Comparison of ENCODE assay signal across 9 cellular contexts in the genomic region with DNA sequence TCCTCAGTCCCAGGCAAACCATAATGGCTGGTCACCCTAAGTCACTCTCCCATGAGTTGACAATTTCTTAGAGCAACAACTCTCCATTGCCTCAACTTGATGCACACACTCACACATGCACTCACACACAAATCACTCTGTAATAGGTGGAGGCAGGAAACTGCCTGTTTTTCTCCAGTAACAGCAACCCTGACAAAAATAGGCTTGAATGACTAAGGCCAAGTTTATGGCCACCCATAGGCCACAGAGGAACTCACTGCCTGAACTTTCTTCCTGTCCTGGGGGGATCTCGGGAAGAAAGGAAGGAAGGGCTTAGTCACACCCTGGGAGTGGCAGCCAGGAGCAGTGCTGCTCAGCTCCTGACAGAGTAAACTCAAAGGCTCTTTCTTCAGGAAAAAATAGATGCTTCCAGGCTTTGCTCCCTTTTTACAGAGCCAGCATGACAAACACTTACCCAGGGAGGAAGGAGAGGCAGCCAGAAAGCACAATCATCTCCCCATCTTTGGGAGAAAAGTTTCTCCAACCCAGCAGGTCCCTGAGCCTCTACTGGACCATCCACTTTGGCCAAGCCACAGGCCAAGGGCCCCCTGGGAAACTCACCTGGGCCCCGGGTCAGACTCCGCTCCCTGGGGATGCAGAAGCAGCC. TPM values are rescaled to one million over a fixed set of nuclear protein-coding genes. Genes with fewer than 3 reads are reported as not detected.
DNase-seq lines count a peak whose midpoint lies in the region; ATAC-seq and TF ChIP-seq lines count a peak whose summit lies in the region.
"Had no signal": no experiment of that assay in that cellular context is flagged by ENCODE, and none has a peak within 500 bp of the region (broad histone marks: within the 10 kb centered on the region; RNA-seq: fewer than 3 reads in every experiment).

No MANE protein-coding gene starts in this region.

- no peak overlapping the region for H3K27ac Mint-ChIP-seq in nephron progenitor cell
- no peak overlapping the region for H3K27ac Mint-ChIP-seq in activated naive CD8-positive, alpha-beta T cell treated with anti-CD3 and anti-CD28 coated beads, Interleukin-2, amount 50 U/mL, for 24 hours

- H3K9me3 ChIP-seq in sigmoid colon: no peaks in the 10 kb centered on the region

- no peaks in the 10 kb centered on the region for H3K27me3 ChIP-seq in sigmoid colon

- no peak for TF ChIP-seq POLR2A in sigmoid colon (IDR thresholded peaks at IDR 0.05)

- peaks cover 15% of the 10 kb centered on the region for H3K27me3 Mint-ChIP-seq in nephron progenitor cell (ENCODE audit: low read depth, poor library complexity)
- no peaks in the 10 kb centered on the region for H3K27me3 Mint-ChIP-seq in activated naive CD8-positive, alpha-beta T cell treated with anti-CD3 and anti-CD28 coated beads, Interleukin-2, amount 50 U/mL, for 24 hours

- no peak for TF ChIP-seq EP300 in sigmoid colon (IDR thresholded peaks at IDR 0.05)

- H3K4me3 ChIP-seq in sigmoid colon: no peak overlapping the region

- no peaks in the 10 kb centered on the region for H3K36me3 Mint-ChIP-seq in nephron progenitor cell (ENCODE audit: low read depth)
- H3K36me3 Mint-ChIP-seq in activated naive CD8-positive, alpha-beta T cell treated with anti-CD3 and anti-CD28 coated beads, Interleukin-2, amount 50 U/mL, for 24 hours (ENCODE audit: low read depth): no peaks in the 10 kb centered on the region

- peak overlapping the region; percentile 46 to 72 (median 56) for H3K27ac ChIP-seq in sigmoid colon

- intact Hi-C loops in sigmoid colon (cut with DNase I): no loop called here

- WGBS in sigmoid colon, 2 donors: 23 to 45% methylated on average over 3 of the region's 3 CpGs

- H3K9me3 Mint-ChIP-seq in nephron progenitor cell: peaks cover 6% of the 10 kb centered on the region
- peaks cover 5% of the 10 kb centered on the region for H3K9me3 Mint-ChIP-seq in activated naive CD8-positive, alpha-beta T cell treated with anti-CD3 and anti-CD28 coated beads, Interleukin-2, amount 50 U/mL, for 24 hours

- ATAC-seq in HG03025 (IDR thresholded peaks at IDR 0.05; ENCODE audit: low FRiP score, unreplicated experiment): no peak
- ATAC-seq in activated naive CD8-positive, alpha-beta T cell treated with anti-CD3 and anti-CD28 coated beads, Interleukin-2, amount 50 U/mL, for 24 hours: no peak

- no peak overlapping the region for H3K4me3 Mint-ChIP-seq in nephron progenitor cell
- H3K4me3 Mint-ChIP-seq in activated naive CD8-positive, alpha-beta T cell treated with anti-CD3 and anti-CD28 coated beads, Interleukin-2, amount 50 U/mL, for 24 hours: no peak overlapping the region

- H3K36me3 ChIP-seq in sigmoid colon: no peaks in the 10 kb centered on the region

- TF ChIP-seq CTCF in sigmoid colon (IDR thresholded peaks at IDR 0.05) (no peak), nephron progenitor cell (IDR thresholded peaks at IDR 0.05) (no peak)

- DNase-seq in GM03348 (ENCODE audit: low spot score): peak; percentile 79
- peak; percentile 93 for DNase-seq in SW480 (ENCODE audit: low spot score)
- DNase-seq in glomerular visceral epithelial cell (ENCODE audit: extremely low spot score): peak; percentile 82
- DNase-seq in sigmoid colon: no peak
- no peak for DNase-seq in nephron progenitor cell
- no peak for DNase-seq in activated naive CD8-positive, alpha-beta T cell treated with anti-CD3 and anti-CD28 coated beads, Interleukin-2, amount 50 U/mL, for 24 hours
- no peak for DNase-seq in NK-92 (lab: John Stamatoyannopoulos, UW; ENCODE audit: unreplicated experiment)
- DNase-seq: T-helper 1 cell had no signal

- peaks cover 4% of the 10 kb centered on the region for H3K4me1 Mint-ChIP-seq in nephron progenitor cell
- no peaks in the 10 kb centered on the region for H3K4me1 Mint-ChIP-seq in activated naive CD8-positive, alpha-beta T cell treated with anti-CD3 and anti-CD28 coated beads, Interleukin-2, amount 50 U/mL, for 24 hours

- H3K4me1 ChIP-seq in sigmoid colon: peaks cover 0 to 19% (median 12%) of the 10 kb centered on the region in 4 donors

RNA-seq across cellular contexts. Expression of gene SH3TC2, which starts 0.4 kb away (rescaled TPM):
- 1 to 10 TPM in 3 of 4 donors, under 1 TPM in 1; 0.66 to 8.3 (median 3.7) TPM for total RNA-seq in sigmoid colon
- polyA plus RNA-seq in sigmoid colon: 1 to 10 TPM in 1 of 3 donors, under 1 TPM in 1, not detected in 1; under 0.01 to 1.0 TPM

Comparison
In these comparisons a context has a peak if more than half of its experiments do, and no peak if none do; other contexts are left out.
1. DNase-seq: peak in GM03348 (single experiment), SW480 (single experiment) and glomerular visceral epithelial cell (single experiment); none in sigmoid colon (single experiment), nephron progenitor cell (single experiment), activated naive CD8-positive, alpha-beta T cell treated with anti-CD3 and anti-CD28 coated beads, Interleukin-2, amount 50 U/mL, for 24 hours (single experiment) and NK-92 (single experiment).